1 cellular context compared by ENCODE assay signal in the genomic region with DNA sequence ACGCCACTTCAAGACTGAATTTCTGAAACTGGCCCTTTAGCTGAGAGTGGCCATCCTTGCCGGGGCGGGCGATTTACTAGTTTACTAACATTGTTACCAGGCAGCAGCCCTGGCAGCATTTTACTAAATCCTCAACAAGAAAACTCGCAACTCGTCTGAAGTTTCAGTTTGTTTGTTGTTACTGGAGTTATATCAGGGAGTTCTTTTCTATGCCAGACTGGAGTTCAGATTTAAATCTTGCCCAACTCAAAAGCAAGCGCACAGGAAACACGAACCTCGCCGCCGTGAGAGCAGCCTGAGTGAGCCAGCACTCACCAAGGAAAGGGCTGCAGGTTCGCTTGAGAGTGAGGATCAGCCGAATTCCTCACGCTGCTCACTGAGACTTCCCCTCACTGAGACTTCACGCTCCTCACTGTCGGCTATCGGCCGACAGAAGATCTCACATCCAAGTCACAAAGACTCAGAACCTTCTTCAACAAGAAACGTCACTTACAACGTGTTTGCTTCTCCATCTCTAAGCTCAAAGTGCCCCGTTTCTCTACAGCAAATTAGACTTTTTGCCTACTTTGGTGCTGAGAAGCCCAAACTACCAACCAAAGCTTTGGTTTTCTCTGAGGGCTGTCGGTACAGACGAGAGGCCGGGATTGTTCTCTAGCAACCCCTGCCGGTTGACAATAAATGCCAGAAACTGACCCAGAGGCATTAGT.
TF ChIP-seq lines count a peak whose summit lies in the region.

No MANE protein-coding gene starts in this region.

TF ChIP-seq in liver, 16 proteins besides CTCF, POLR2A, EP300 and RAD21 (continued from another document):
- TF ChIP-seq, protein P1, sequence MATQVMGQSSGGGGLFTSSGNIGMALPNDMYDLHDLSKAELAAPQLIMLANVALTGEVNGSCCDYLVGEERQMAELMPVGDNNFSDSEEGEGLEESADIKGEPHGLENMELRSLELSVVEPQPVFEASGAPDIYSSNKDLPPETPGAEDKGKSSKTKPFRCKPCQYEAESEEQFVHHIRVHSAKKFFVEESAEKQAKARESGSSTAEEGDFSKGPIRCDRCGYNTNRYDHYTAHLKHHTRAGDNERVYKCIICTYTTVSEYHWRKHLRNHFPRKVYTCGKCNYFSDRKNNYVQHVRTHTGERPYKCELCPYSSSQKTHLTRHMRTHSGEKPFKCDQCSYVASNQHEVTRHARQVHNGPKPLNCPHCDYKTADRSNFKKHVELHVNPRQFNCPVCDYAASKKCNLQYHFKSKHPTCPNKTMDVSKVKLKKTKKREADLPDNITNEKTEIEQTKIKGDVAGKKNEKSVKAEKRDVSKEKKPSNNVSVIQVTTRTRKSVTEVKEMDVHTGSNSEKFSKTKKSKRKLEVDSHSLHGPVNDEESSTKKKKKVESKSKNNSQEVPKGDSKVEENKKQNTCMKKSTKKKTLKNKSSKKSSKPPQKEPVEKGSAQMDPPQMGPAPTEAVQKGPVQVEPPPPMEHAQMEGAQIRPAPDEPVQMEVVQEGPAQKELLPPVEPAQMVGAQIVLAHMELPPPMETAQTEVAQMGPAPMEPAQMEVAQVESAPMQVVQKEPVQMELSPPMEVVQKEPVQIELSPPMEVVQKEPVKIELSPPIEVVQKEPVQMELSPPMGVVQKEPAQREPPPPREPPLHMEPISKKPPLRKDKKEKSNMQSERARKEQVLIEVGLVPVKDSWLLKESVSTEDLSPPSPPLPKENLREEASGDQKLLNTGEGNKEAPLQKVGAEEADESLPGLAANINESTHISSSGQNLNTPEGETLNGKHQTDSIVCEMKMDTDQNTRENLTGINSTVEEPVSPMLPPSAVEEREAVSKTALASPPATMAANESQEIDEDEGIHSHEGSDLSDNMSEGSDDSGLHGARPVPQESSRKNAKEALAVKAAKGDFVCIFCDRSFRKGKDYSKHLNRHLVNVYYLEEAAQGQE (IDR thresholded peaks at IDR 0.05), result peak; percentile 45
- TF ChIP-seq HNF4A (conservative IDR thresholded peaks at IDR 0.05), result peak; percentile 24 to 54
- TF ChIP-seq TAF1 (conservative IDR thresholded peaks at IDR 0.05), result peak; percentile 69
- TF ChIP-seq SP1 (IDR thresholded peaks at IDR 0.05), result peak; percentile 40
- TF ChIP-seq, protein P2, sequence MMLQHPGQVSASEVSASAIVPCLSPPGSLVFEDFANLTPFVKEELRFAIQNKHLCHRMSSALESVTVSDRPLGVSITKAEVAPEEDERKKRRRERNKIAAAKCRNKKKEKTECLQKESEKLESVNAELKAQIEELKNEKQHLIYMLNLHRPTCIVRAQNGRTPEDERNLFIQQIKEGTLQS (IDR thresholded peaks at IDR 0.05), result no peak
